9 cellular contexts compared by ENCODE assay signal in the genomic region with DNA sequence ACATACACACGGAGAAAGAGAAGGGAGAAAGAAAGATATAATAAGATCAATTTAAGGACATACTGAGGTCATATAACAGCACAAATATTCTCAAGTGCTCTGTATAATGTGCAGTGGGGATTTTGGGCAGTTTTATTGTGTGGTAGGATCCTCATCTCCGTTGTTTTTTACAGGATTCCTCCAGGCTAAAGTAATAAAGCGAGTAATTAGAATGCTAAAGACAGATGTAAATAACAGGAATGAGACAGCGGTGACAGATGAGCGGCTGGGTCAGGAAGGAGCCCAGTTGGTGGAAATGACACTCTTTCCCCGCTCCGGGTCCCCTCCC. TPM values are rescaled to one million over a fixed set of nuclear protein-coding genes. Genes with fewer than 3 reads are reported as not detected.
DNase-seq lines count a peak whose midpoint lies in the region; ATAC-seq, FAIRE-seq and TF ChIP-seq lines count a peak whose summit lies in the region.
"Had no signal": no experiment of that assay in that cellular context is flagged by ENCODE, and none has a peak within 500 bp of the region (broad histone marks: within the 10 kb centered on the region; RNA-seq: fewer than 3 reads in every experiment).

No MANE protein-coding gene starts in this region.

- TF ChIP-seq POLR2A in right lobe of liver (IDR thresholded peaks at IDR 0.05): no peak
- no peak for TF ChIP-seq POLR2A in suprapubic skin (IDR thresholded peaks at IDR 0.05)

- H3K4me1 Mint-ChIP-seq in activated CD4-positive, alpha-beta T cell treated with anti-CD3 and anti-CD28 coated beads, Interleukin-2, amount 10 ng/mL, durations not matched to agents 24 days and 14 days: peaks cover 6% of the 10 kb centered on the region
- H3K4me1 Mint-ChIP-seq in astrocyte (ENCODE audit: low read depth, unreplicated experiment): peaks cover 3% of the 10 kb centered on the region

- no peaks in the 10 kb centered on the region for H3K36me3 Mint-ChIP-seq in activated CD4-positive, alpha-beta T cell treated with anti-CD3 and anti-CD28 coated beads, Interleukin-2, amount 10 ng/mL, durations not matched to agents 24 days and 14 days (ENCODE audit: low read depth)
- no peaks in the 10 kb centered on the region for H3K36me3 Mint-ChIP-seq in astrocyte (ENCODE audit: low read depth, unreplicated experiment)

- H3K27ac Mint-ChIP-seq in activated CD4-positive, alpha-beta T cell treated with anti-CD3 and anti-CD28 coated beads, Interleukin-2, amount 10 ng/mL, durations not matched to agents 24 days and 14 days: no peak overlapping the region
- H3K27ac Mint-ChIP-seq in astrocyte (ENCODE audit: unreplicated experiment): no peak overlapping the region

- H3K9me3 ChIP-seq in astrocyte (ENCODE audit: insufficient read depth, low read depth, low read length): no peaks in the 10 kb centered on the region
- no peaks in the 10 kb centered on the region for H3K9me3 ChIP-seq in right lobe of liver
- H3K9me3 ChIP-seq in suprapubic skin: no peaks in the 10 kb centered on the region

- H3K4me3 Mint-ChIP-seq in activated CD4-positive, alpha-beta T cell treated with anti-CD3 and anti-CD28 coated beads, Interleukin-2, amount 10 ng/mL, durations not matched to agents 24 days and 14 days: peak overlapping the region; percentile 71
- H3K4me3 Mint-ChIP-seq in astrocyte (ENCODE audit: unreplicated experiment): peak overlapping the region; percentile 71

- intact Hi-C loops in activated CD4-positive, alpha-beta T cell treated with anti-CD3 and anti-CD28 coated beads, Interleukin-2, amount 10 ng/mL, durations not matched to agents 24 days and 14 days (cut with micrococcal nuclease): loop anchor here (2.0 kb wide), 1 partner anchor 14 kb away; no protein-coding TSS in a partner anchor
- intact Hi-C loops in right lobe of liver (cut with DNase I): no loop called here

- H3K9ac ChIP-seq in astrocyte (ENCODE audit: low read length): no peak overlapping the region

- peak overlapping the region; percentile 57 for H2AFZ ChIP-seq in astrocyte (ENCODE audit: low read depth, low read length)

- WGBS in right lobe of liver (ENCODE audit: insufficient coverage, low coverage, low lambda C conversion rate, missing lambda C conversion rate): 5% methylated on average over 6 of the region's 7 CpGs
- 3% methylated on average over 7 of the region's 7 CpGs for WGBS in suprapubic skin

- peaks cover 69% of the 10 kb centered on the region for H3K27me3 Mint-ChIP-seq in activated CD4-positive, alpha-beta T cell treated with anti-CD3 and anti-CD28 coated beads, Interleukin-2, amount 10 ng/mL, durations not matched to agents 24 days and 14 days
- H3K27me3 Mint-ChIP-seq in astrocyte (ENCODE audit: low read depth, unreplicated experiment): peaks cover 73% of the 10 kb centered on the region

- H3K4me3 ChIP-seq in astrocyte (ENCODE audit: insufficient read depth, low read depth, low read length) (peak overlapping the region; percentile 48), right lobe of liver (peak overlapping the region; percentile 22 to 40 (median 26)), suprapubic skin (peak overlapping the region; percentile 61)

- FAIRE-seq in astrocyte (lab: Jason Lieb, UNC): no peak

- H3K9me3 Mint-ChIP-seq in activated CD4-positive, alpha-beta T cell treated with anti-CD3 and anti-CD28 coated beads, Interleukin-2, amount 10 ng/mL, durations not matched to agents 24 days and 14 days: no peaks in the 10 kb centered on the region
- peaks cover 3% of the 10 kb centered on the region for H3K9me3 Mint-ChIP-seq in astrocyte (ENCODE audit: unreplicated experiment)

- no peaks in the 10 kb centered on the region for H3K79me2 ChIP-seq in astrocyte (ENCODE audit: insufficient read depth, low read length)

- H4K20me1 ChIP-seq in astrocyte (ENCODE audit: insufficient read depth, low read length): no peaks in the 10 kb centered on the region

- peak overlapping the region; percentile 74 for H3K4me2 ChIP-seq in astrocyte (ENCODE audit: low read length)

- H3K36me3 ChIP-seq in astrocyte (ENCODE audit: insufficient read depth, low read length) (no peaks in the 10 kb centered on the region), right lobe of liver (no peaks in the 10 kb centered on the region), suprapubic skin (no peaks in the 10 kb centered on the region)

- H3K4me1 ChIP-seq in astrocyte (ENCODE audit: insufficient read depth, low read length) (no peaks in the 10 kb centered on the region), right lobe of liver (peaks cover 0 to 10% (median 0%) of the 10 kb centered on the region in 4 donors), suprapubic skin (peaks cover 16% of the 10 kb centered on the region)

- ATAC-seq in right lobe of liver (peak in 2 of 4 donors; percentile 11 to 12), GM19467 (IDR thresholded peaks at IDR 0.05; ENCODE audit: unreplicated experiment) (no peak)

- H3K27me3 ChIP-seq in astrocyte (ENCODE audit: insufficient read depth, low read length) (peaks cover 59% of the 10 kb centered on the region), right lobe of liver (no peaks in the 10 kb centered on the region), suprapubic skin (peaks cover 78% of the 10 kb centered on the region)

- no peak overlapping the region for H3K27ac ChIP-seq in astrocyte (ENCODE audit: low read depth, low read length)
- no peak overlapping the region for H3K27ac ChIP-seq in right lobe of liver
- no peak overlapping the region for H3K27ac ChIP-seq in suprapubic skin

- TF ChIP-seq EP300 in suprapubic skin (IDR thresholded peaks at IDR 0.05): no peak

- no peak for DNase-seq in activated CD4-positive, alpha-beta T cell treated with anti-CD3 and anti-CD28 coated beads, Interleukin-2, amount 10 ng/mL, durations not matched to agents 24 days and 14 days
- DNase-seq in activated CD4-positive, alpha-beta T cell treated with anti-CD3 and anti-CD28 coated beads, Interleukin-2, amount 50 U/mL, for 48 hours: no peak
- DNase-seq in astrocyte (ENCODE audit: low read depth) (no peak), right lobe of liver (no peak), suprapubic skin (ENCODE audit: low spot score in 2 of 2) (no peak), UCSD-AML1 (lab: John Stamatoyannopoulos, UW; ENCODE audit: unreplicated experiment) (no peak)
- no peak for DNase-seq in stimulated activated CD4-positive, alpha-beta T cell treated with anti-CD3 and anti-CD28 coated beads, Interleukin-4, amount 100 ng/mL, for 24 hours

- TF ChIP-seq CTCF in astrocyte (IDR thresholded peaks at IDR 0.05; ENCODE audit: insufficient read depth, low read depth, low read length): no peak
- TF ChIP-seq CTCF in right lobe of liver (IDR thresholded peaks at IDR 0.05): no peak
- no peak for TF ChIP-seq CTCF in suprapubic skin (IDR thresholded peaks at IDR 0.05)

RNA-seq across cellular contexts. Expression of a gene that starts 15.9 kb away (rescaled TPM):
- total RNA-seq in activated CD4-positive, alpha-beta T cell treated with anti-CD3 and anti-CD28 coated beads, Interleukin-2, amount 10 ng/mL, durations not matched to agents 24 days and 14 days: not detected in 2 replicates
- not detected in 2 replicates for total RNA-seq in astrocyte
- not detected for total RNA-seq in right lobe of liver
- not detected for total RNA-seq in suprapubic skin
- total RNA-seq: dermis microvascular lymphatic vessel endothelial cell had no signal
